ENCODE assay signal across 13 cellular contexts in the genomic region with DNA sequence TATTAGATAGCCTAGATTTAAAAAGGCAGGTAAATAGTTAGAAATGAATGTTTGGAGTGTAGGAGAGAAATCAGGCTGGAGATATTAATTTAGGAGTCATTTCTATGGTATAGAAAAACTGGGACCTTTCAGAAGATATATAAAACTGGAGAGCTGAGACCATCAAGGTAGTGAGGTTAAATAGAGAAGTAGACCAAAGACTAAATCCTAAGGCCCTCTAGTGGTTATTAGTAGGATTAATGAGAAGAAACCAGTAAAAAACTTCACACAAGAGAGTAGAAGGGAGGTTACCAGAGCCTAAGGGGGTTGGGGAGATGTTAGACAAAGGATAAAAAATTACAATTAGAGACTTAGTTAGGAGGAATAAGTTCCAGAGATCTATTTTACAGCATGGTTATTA.
DNase-seq lines count a peak whose midpoint lies in the region; ATAC-seq and TF ChIP-seq lines count a peak whose summit lies in the region.
"Had no signal": no experiment of that assay in that cellular context is flagged by ENCODE, and none has a peak within 500 bp of the region (broad histone marks: within the 10 kb centered on the region; RNA-seq: fewer than 3 reads in every experiment).

No MANE protein-coding gene starts in this region.

- no TSS peak for BruUV-seq in Panc1 (replicated peaks; lab: Mats Ljungman, UMichigan)

- H3K9me2 ChIP-seq in GM23248 (ENCODE audit: insufficient read depth) = no peaks in the 10 kb centered on the region

- POLR2A ChIA-PET in Panc1 (lab: Charles Lee) = no interaction called here

- H3F3A ChIP-seq in GM23248 (ENCODE audit: insufficient read depth) = no peaks in the 10 kb centered on the region

- H2AFZ ChIP-seq in GM23248 = no peak overlapping the region

- H3K79me2 ChIP-seq in GM23248 (ENCODE audit: insufficient read depth) = no peaks in the 10 kb centered on the region

- H3K27ac ChIP-seq in C4-2B (no peak overlapping the region), GM23248 (no peak overlapping the region), Panc1 (ENCODE audit: low read length) (no peak overlapping the region), coronary artery (no peak overlapping the region)
- H3K27ac ChIP-seq: foreskin keratinocyte had no signal

- no peak overlapping the region for H3K4me2 ChIP-seq in GM23248 (ENCODE audit: unreplicated experiment)

- no peaks in the 10 kb centered on the region for H4K20me1 ChIP-seq in GM23248 (ENCODE audit: insufficient read depth)

- H3K27me3 ChIP-seq in GM23248 (replicated peaks; ENCODE audit: insufficient read depth) (no peaks in the 10 kb centered on the region), Panc1 (ENCODE audit: control insufficient read depth, insufficient read depth, low read length) (no peaks in the 10 kb centered on the region)
- H3K27me3 ChIP-seq: foreskin keratinocyte had no signal

- CTCF ChIA-PET in Panc1 (lab: Charles Lee) = no interaction called here

- intact Hi-C loops in Panc1 (cut with micrococcal nuclease; ENCODE audit: unreplicated experiment) = no loop called here

- in situ Hi-C loops in GM23248 (cut with MboI) (no loop called here), Panc1 (cut with HindIII; ENCODE audit: low pct_unique_long_range_greater_than_20kb, low sequenced_read_pairs) (no loop called here)

- no peak for ATAC-seq in Panc1
- ATAC-seq: foreskin keratinocyte, T-helper 17 cell had no signal

- H3K4me1 ChIP-seq in GM23248 (ENCODE audit: insufficient read depth) (no peaks in the 10 kb centered on the region), Panc1 (ENCODE audit: control insufficient read depth, insufficient read depth, low read length) (no peaks in the 10 kb centered on the region)
- H3K4me1 ChIP-seq: foreskin keratinocyte, HAP-1 had no signal

- DNase-seq in GM23248 (peak; percentile 1), Panc1 (ENCODE audit: low read depth, low spot score) (no peak), iris pigment epithelial cell (ENCODE audit: low read depth) (peak; percentile 2), coronary artery (ENCODE audit: low spot score) (no peak), HuH-7.5 (ENCODE audit: low spot score) (no peak), GM19238 (ENCODE audit: insufficient read length, low spot score) (no peak), NCI-H2227 treated with DMSO at 0.1 percent for 48 hours (lab: John Stamatoyannopoulos, UW) (no peak)
- DNase-seq: NCI-H2029 treated with DMSO at 0.1 percent for 48 hours, small intestine, T-helper 17 cell had no signal

- H3K4me3 ChIP-seq in GM23248 = no peak overlapping the region
- H3K4me3 ChIP-seq in Panc1 (ENCODE audit: low read depth in 2 of 2, low read length in 2 of 2) = no peak overlapping the region
- H3K4me3 ChIP-seq in coronary artery = no peak overlapping the region
- H3K4me3 ChIP-seq: HAP-1 had no signal

- TF ChIP-seq CTCF in C4-2B (conservative IDR thresholded peaks at IDR 0.05) = peak; percentile 46
- TF ChIP-seq CTCF in Panc1 (IDR thresholded peaks at IDR 0.05) = peak; percentile 30; the same call in 1 of the 2 replicates
- no peak for TF ChIP-seq CTCF in coronary artery (IDR thresholded peaks at IDR 0.05)

- no peak overlapping the region for H3K9ac ChIP-seq in GM23248

- H3K9me3 ChIP-seq in GM23248 (ENCODE audit: low read depth) (no peaks in the 10 kb centered on the region), Panc1 (ENCODE audit: control insufficient read depth, insufficient read depth, low read depth, low read length) (no peaks in the 10 kb centered on the region)
- H3K9me3 ChIP-seq: HAP-1 had no signal

- H3K36me3 ChIP-seq in GM23248 (ENCODE audit: low read depth) (no peaks in the 10 kb centered on the region), Panc1 (ENCODE audit: control insufficient read depth, insufficient read depth, low read length) (no peaks in the 10 kb centered on the region)
- H3K36me3 ChIP-seq: HAP-1 had no signal

Comparison
In these comparisons a context has a peak if more than half of its experiments do, and no peak if none do; other contexts are left out.
1. DNase-seq: peak in GM23248 (single experiment) and iris pigment epithelial cell (single experiment); none in Panc1 (single experiment), coronary artery (single experiment), HuH-7.5 (single experiment), GM19238 (single experiment) and NCI-H2227 treated with DMSO at 0.1 percent for 48 hours (single experiment).